In the genomic region with DNA sequence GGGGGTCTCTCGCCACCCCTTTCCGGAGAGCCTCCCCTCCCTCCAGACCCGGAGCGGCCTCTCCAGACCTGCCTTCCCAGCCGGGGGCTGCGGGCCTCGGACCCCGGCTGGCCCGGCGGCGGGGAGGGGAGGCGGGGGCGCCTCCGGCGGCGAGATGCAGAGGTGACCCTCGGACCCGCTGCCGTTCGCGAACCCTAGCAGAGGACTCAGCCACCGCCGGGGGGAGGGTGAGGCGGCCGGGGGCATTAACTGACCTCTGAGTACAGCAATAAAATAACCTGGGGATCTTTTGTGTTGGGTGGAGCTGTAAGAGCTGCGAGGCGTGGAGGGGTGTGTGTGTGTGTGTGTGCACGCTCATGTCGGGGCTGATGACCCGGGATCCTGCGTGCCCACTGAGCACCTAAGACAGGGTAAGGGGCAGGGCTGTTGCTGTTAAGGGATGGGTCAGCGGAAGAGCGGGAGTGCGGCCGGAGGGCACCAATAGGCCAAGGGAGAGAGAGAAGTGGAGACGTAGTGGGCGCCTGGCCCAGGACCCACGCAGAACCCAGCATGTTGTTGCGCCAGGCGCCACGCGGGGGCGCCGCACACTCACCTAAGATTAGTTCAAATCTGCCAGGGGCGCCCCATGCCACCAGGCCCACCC, we compare ENCODE assay signal across 1 cellular context.
TF ChIP-seq lines count a peak whose summit lies in the region.

No MANE protein-coding gene starts in this region.

TF ChIP-seq in HEK293, 187 proteins besides CTCF, POLR2A, EP300 and RAD21 (continued from another document):
- TF ChIP-seq KLF1 (tag by site-specific recombination; IDR thresholded peaks at IDR 0.05) (peak; percentile 50), ZNF561 (tag by site-specific recombination; IDR thresholded peaks at IDR 0.05; ENCODE audit: borderline replicate concordance) (0 out of 2 replicates have a peak, but pooled peaks have one; percentile 9), ZNF777 (tag by site-specific recombination; IDR thresholded peaks at IDR 0.05; ENCODE audit: borderline replicate concordance) (peak; percentile 55; the same call in 1 of the 2 replicates), ZNF654 (tag by site-specific recombination; IDR thresholded peaks at IDR 0.05; ENCODE audit: low read depth) (peak; percentile 53), ZNF121 (tag by site-specific recombination; IDR thresholded peaks at IDR 0.05) (no peak), KLF8 (tag by site-specific recombination; IDR thresholded peaks at IDR 0.05) (peak; percentile 37; the same call in 1 of the 2 replicates)
